Comparison of ENCODE assay signal across 34 cellular contexts in genomic region chr1:78331799-78332198, GRCh38.
"Had no signal": no experiment of that assay in that cellular context is flagged by ENCODE, and none has a peak within 500 bp of the region (broad histone marks: within the 10 kb centered on the region; RNA-seq: fewer than 3 reads in every experiment).

No MANE protein-coding gene starts in this region.

- H3K27me3 ChIP-seq: ascending aorta, cardiac muscle cell had no signal

- H3K4me3 Mint-ChIP-seq: activated CD4-positive, alpha-beta memory T cell treated with anti-CD3 and anti-CD28 coated beads, Interleukin-2, amount 10 ng/mL, durations not matched to agents 7 days and 5 days; activated CD4-positive, alpha-beta T cell treated with anti-CD3 and anti-CD28 coated beads for 36 hours; activated CD4-positive, alpha-beta T cell treated with anti-CD3 and anti-CD28 coated beads, Interleukin-2, amount 10 ng/mL, durations not matched to agents 7 days and 5 days; activated CD8-positive, alpha-beta memory T cell treated with anti-CD3 and anti-CD28 coated beads, Interleukin-2, amount 10 ng/mL, durations not matched to agents 7 days and 5 days; activated CD8-positive, alpha-beta T cell treated with anti-CD3 and anti-CD28 coated beads, Interleukin-2, amount 10 ng/mL, durations not matched to agents 7 days and 5 days; activated naive CD4-positive, alpha-beta T cell treated with anti-CD3 and anti-CD28 coated beads, Interleukin-2, amount 10 ng/mL, durations not matched to agents 7 days and 5 days; activated naive CD4-positive, alpha-beta T cell treated with anti-CD3 and anti-CD28 coated beads, Interleukin-2, amount 50 U/mL, for 24 hours; activated naive CD8-positive, alpha-beta T cell; activated naive CD8-positive, alpha-beta T cell treated with anti-CD3 and anti-CD28 coated beads, Interleukin-2, amount 10 ng/mL, durations not matched to agents 7 days and 5 days; activated naive CD8-positive, alpha-beta T cell treated with anti-CD3 and anti-CD28 coated beads, Interleukin-2, amount 50 U/mL, for 24 hours; activated T-cell treated with anti-CD3 and anti-CD28 coated beads, Interleukin-2, amount 50 U/mL, for 24 hours; brain; T-helper 1 cell treated with Interleukin-12 subunit alpha and Interleukin-12 subunit beta and Interleukin-4 antibody, amounts not matched to agents 30 μg/mL and 1 μg/mL, for 36 hours; T-helper 2 cell treated with Interferon-gamma antibody and Interleukin-4, amounts not matched to agents 5 μg/mL and 100 μg/mL, for 36 hours had no signal

- DNase-seq: activated CD4-positive, alpha-beta memory T cell treated with anti-CD3 and anti-CD28 coated beads, Interleukin-2, amount 10 ng/mL, durations not matched to agents 7 days and 5 days; activated CD4-positive, alpha-beta T cell treated with anti-CD3 and anti-CD28 coated beads for 1 hour; activated CD4-positive, alpha-beta T cell treated with anti-CD3 and anti-CD28 coated beads for 36 hours; activated CD4-positive, alpha-beta T cell treated with anti-CD3 and anti-CD28 coated beads for 48 hours; activated CD4-positive, alpha-beta T cell treated with anti-CD3 and anti-CD28 coated beads, Interleukin-2, amount 10 ng/mL, durations not matched to agents 7 days and 5 days; activated CD4-positive, alpha-beta T cell treated with anti-CD3 and anti-CD28 coated beads, Interleukin-2, amount 50 U/mL, for 48 hours; activated CD4-positive, CD25-positive, alpha-beta regulatory T cell; activated CD8-positive, alpha-beta memory T cell treated with anti-CD3 and anti-CD28 coated beads for 24 hours; activated CD8-positive, alpha-beta memory T cell treated with anti-CD3 and anti-CD28 coated beads, Interleukin-2, amount 10 ng/mL, durations not matched to agents 7 days and 5 days; activated CD8-positive, alpha-beta memory T cell treated with anti-CD3 and anti-CD28 coated beads, Interleukin-2, amount 50 U/mL, for 48 hours; activated CD8-positive, alpha-beta T cell treated with anti-CD3 and anti-CD28 coated beads, Interleukin-2, amount 10 ng/mL, durations not matched to agents 7 days and 5 days; activated effector memory CD4-positive, alpha-beta T cell treated with Interleukin-2 at 50 U/mL for 16 hours; activated gamma-delta T cell; activated naive CD4-positive, alpha-beta T cell treated with anti-CD3 and anti-CD28 coated beads, Interleukin-2, amount 10 ng/mL, durations not matched to agents 7 days and 5 days; activated naive CD4-positive, alpha-beta T cell treated with Interleukin-2 at 50 U/mL for 16 hours; activated naive CD8-positive, alpha-beta T cell treated with anti-CD3 and anti-CD28 coated beads, Interleukin-2, amount 10 ng/mL, durations not matched to agents 7 days and 5 days; activated naive CD8-positive, alpha-beta T cell treated with anti-CD3 and anti-CD28 coated beads, Interleukin-2, amount 50 U/mL, for 24 hours; activated T-cell treated with anti-CD3 and anti-CD28 coated beads, Interleukin-2, amount 50 U/mL, for 24 hours; activated T-cell treated with anti-CD3 and anti-CD28 coated beads, Interleukin-2, amount 50 U/mL, for 48 hours; amygdala; anterior cingulate cortex; central memory CD4-positive, alpha-beta T cell; T-helper 2 cell; T-helper 9 cell had no signal

- H3K4me3 ChIP-seq: ascending aorta, cardiac muscle cell had no signal

- H3K9me3 ChIP-seq: ascending aorta had no signal

- H3K27me3 Mint-ChIP-seq: activated CD4-positive, alpha-beta memory T cell treated with anti-CD3 and anti-CD28 coated beads, Interleukin-2, amount 10 ng/mL, durations not matched to agents 7 days and 5 days; activated CD8-positive, alpha-beta memory T cell treated with anti-CD3 and anti-CD28 coated beads, Interleukin-2, amount 10 ng/mL, durations not matched to agents 7 days and 5 days; activated naive CD8-positive, alpha-beta T cell had no signal

- H3K27ac ChIP-seq: ascending aorta, cardiac muscle cell, VCaP had no signal

- H3K36me3 Mint-ChIP-seq: activated CD8-positive, alpha-beta memory T cell treated with anti-CD3 and anti-CD28 coated beads, Interleukin-2, amount 10 ng/mL, durations not matched to agents 7 days and 5 days; activated naive CD4-positive, alpha-beta T cell treated with anti-CD3 and anti-CD28 coated beads, Interleukin-2, amount 10 ng/mL, durations not matched to agents 7 days and 5 days; activated naive CD4-positive, alpha-beta T cell treated with anti-CD3 and anti-CD28 coated beads, Interleukin-2, amount 50 U/mL, for 24 hours; activated naive CD8-positive, alpha-beta T cell; activated naive CD8-positive, alpha-beta T cell treated with anti-CD3 and anti-CD28 coated beads, Interleukin-2, amount 10 ng/mL, durations not matched to agents 7 days and 5 days; brain had no signal

- H3K36me3 ChIP-seq: ascending aorta, cardiac muscle cell had no signal

- ATAC-seq: activated CD4-positive, alpha-beta T cell treated with anti-CD3 and anti-CD28 coated beads for 36 hours; activated CD4-positive, CD25-positive, alpha-beta regulatory T cell treated with anti-CD3 and anti-CD28 coated beads, Interleukin-2, amount 50 U/mL, for 24 hours; activated CD8-positive, alpha-beta memory T cell treated with anti-CD3 and anti-CD28 coated beads, Interleukin-2, amount 10 ng/mL, durations not matched to agents 7 days and 5 days; activated CD8-positive, alpha-beta T cell treated with anti-CD3 and anti-CD28 coated beads, Interleukin-2, amount 10 ng/mL, durations not matched to agents 7 days and 5 days; activated naive CD8-positive, alpha-beta T cell treated with anti-CD3 and anti-CD28 coated beads, Interleukin-2, amount 50 U/mL, for 24 hours had no signal

- H3K4me1 Mint-ChIP-seq: activated CD4-positive, alpha-beta memory T cell treated with anti-CD3 and anti-CD28 coated beads, Interleukin-2, amount 10 ng/mL, durations not matched to agents 7 days and 5 days; activated CD4-positive, alpha-beta T cell treated with anti-CD3 and anti-CD28 coated beads for 36 hours; activated CD4-positive, alpha-beta T cell treated with anti-CD3 and anti-CD28 coated beads, Interleukin-2, amount 10 ng/mL, durations not matched to agents 7 days and 5 days; activated CD8-positive, alpha-beta memory T cell treated with anti-CD3 and anti-CD28 coated beads, Interleukin-2, amount 10 ng/mL, durations not matched to agents 7 days and 5 days; activated naive CD4-positive, alpha-beta T cell treated with anti-CD3 and anti-CD28 coated beads, Interleukin-2, amount 10 ng/mL, durations not matched to agents 7 days and 5 days; activated naive CD4-positive, alpha-beta T cell treated with anti-CD3 and anti-CD28 coated beads, Interleukin-2, amount 50 U/mL, for 24 hours; activated naive CD8-positive, alpha-beta T cell treated with anti-CD3 and anti-CD28 coated beads, Interleukin-2, amount 10 ng/mL, durations not matched to agents 7 days and 5 days; activated naive CD8-positive, alpha-beta T cell treated with anti-CD3 and anti-CD28 coated beads, Interleukin-2, amount 50 U/mL, for 24 hours; brain had no signal

- H3K4me1 ChIP-seq: ascending aorta had no signal

- H3K27ac Mint-ChIP-seq: activated CD4-positive, alpha-beta memory T cell treated with anti-CD3 and anti-CD28 coated beads, Interleukin-2, amount 10 ng/mL, durations not matched to agents 7 days and 5 days; activated CD4-positive, alpha-beta T cell treated with anti-CD3 and anti-CD28 coated beads for 36 hours; activated CD4-positive, alpha-beta T cell treated with anti-CD3 and anti-CD28 coated beads, Interleukin-2, amount 10 ng/mL, durations not matched to agents 7 days and 5 days; activated CD8-positive, alpha-beta memory T cell treated with anti-CD3 and anti-CD28 coated beads, Interleukin-2, amount 10 ng/mL, durations not matched to agents 7 days and 5 days; activated CD8-positive, alpha-beta T cell treated with anti-CD3 and anti-CD28 coated beads, Interleukin-2, amount 10 ng/mL, durations not matched to agents 7 days and 5 days; activated naive CD4-positive, alpha-beta T cell treated with anti-CD3 and anti-CD28 coated beads, Interleukin-2, amount 10 ng/mL, durations not matched to agents 7 days and 5 days; activated naive CD4-positive, alpha-beta T cell treated with anti-CD3 and anti-CD28 coated beads, Interleukin-2, amount 50 U/mL, for 24 hours; activated naive CD8-positive, alpha-beta T cell; activated naive CD8-positive, alpha-beta T cell treated with anti-CD3 and anti-CD28 coated beads, Interleukin-2, amount 10 ng/mL, durations not matched to agents 7 days and 5 days; activated naive CD8-positive, alpha-beta T cell treated with anti-CD3 and anti-CD28 coated beads, Interleukin-2, amount 50 U/mL, for 24 hours; activated T-cell treated with anti-CD3 and anti-CD28 coated beads, Interleukin-2, amount 50 U/mL, for 24 hours; activated T-helper 2 cell treated with anti-CD3 and anti-CD28 coated beads, Interferon-gamma antibody, Interleukin-2, Interleukin-4, amounts not matched to agents 10 μg/mL and 5 μg/mL and 100 μg/mL, durations not matched to agents 14 hours and 24 hours and 36 hours; brain; T-helper 1 cell treated with Interleukin-12 subunit alpha and Interleukin-12 subunit beta and Interleukin-4 antibody, amounts not matched to agents 30 μg/mL and 1 μg/mL, for 36 hours; T-helper 2 cell treated with Interferon-gamma antibody and Interleukin-4, amounts not matched to agents 5 μg/mL and 100 μg/mL, for 36 hours had no signal

- H3K9me3 Mint-ChIP-seq: activated CD4-positive, alpha-beta memory T cell treated with anti-CD3 and anti-CD28 coated beads, Interleukin-2, amount 10 ng/mL, durations not matched to agents 7 days and 5 days; activated CD4-positive, alpha-beta T cell treated with anti-CD3 and anti-CD28 coated beads, Interleukin-2, amount 10 ng/mL, durations not matched to agents 7 days and 5 days; activated naive CD4-positive, alpha-beta T cell treated with anti-CD3 and anti-CD28 coated beads, Interleukin-2, amount 10 ng/mL, durations not matched to agents 7 days and 5 days; activated naive CD4-positive, alpha-beta T cell treated with anti-CD3 and anti-CD28 coated beads, Interleukin-2, amount 50 U/mL, for 24 hours; activated naive CD8-positive, alpha-beta T cell treated with anti-CD3 and anti-CD28 coated beads, Interleukin-2, amount 10 ng/mL, durations not matched to agents 7 days and 5 days; activated naive CD8-positive, alpha-beta T cell treated with anti-CD3 and anti-CD28 coated beads, Interleukin-2, amount 50 U/mL, for 24 hours; activated T-cell treated with anti-CD3 and anti-CD28 coated beads, Interleukin-2, amount 50 U/mL, for 24 hours; activated T-helper 2 cell treated with anti-CD3 and anti-CD28 coated beads, Interferon-gamma antibody, Interleukin-2, Interleukin-4, amounts not matched to agents 10 μg/mL and 5 μg/mL and 100 μg/mL, durations not matched to agents 14 hours and 24 hours and 36 hours; brain; T-helper 1 cell treated with Interleukin-12 subunit alpha and Interleukin-12 subunit beta and Interleukin-4 antibody, amounts not matched to agents 30 μg/mL and 1 μg/mL, for 36 hours; T-helper 2 cell treated with Interferon-gamma antibody and Interleukin-4, amounts not matched to agents 5 μg/mL and 100 μg/mL, for 36 hours had no signal
